In the genomic region with DNA sequence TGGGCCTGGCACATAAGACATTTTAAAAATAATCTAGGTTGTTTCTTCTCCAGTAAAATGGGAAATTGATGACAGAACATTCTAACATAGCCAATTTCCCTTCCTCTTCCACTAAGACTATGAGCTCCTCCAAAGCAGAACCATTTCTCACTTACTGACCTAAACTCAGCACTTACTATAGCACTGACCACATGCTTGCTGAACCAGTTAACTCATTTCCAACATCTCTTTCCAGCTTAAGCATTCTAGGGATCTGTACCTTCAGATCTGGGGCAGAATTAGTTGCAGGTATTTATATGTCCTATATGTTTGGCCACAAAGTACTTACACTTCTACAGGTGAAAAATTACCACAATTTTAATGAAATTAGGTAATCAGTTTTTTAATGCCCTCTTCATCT, we compare ENCODE assay signal across 19 cellular contexts. TPM values are rescaled to one million over a fixed set of nuclear protein-coding genes. Genes with fewer than 3 reads are reported as not detected.
DNase-seq lines count a peak whose midpoint lies in the region; ATAC-seq and TF ChIP-seq lines count a peak whose summit lies in the region.
"Had no signal": no experiment of that assay in that cellular context is flagged by ENCODE, and none has a peak within 500 bp of the region (broad histone marks: within the 10 kb centered on the region; RNA-seq: fewer than 3 reads in every experiment).

No MANE protein-coding gene starts in this region.

- no peaks in the 10 kb centered on the region for H3K36me3 ChIP-seq in GM23338 (ENCODE audit: insufficient read depth)
- no peaks in the 10 kb centered on the region for H3K36me3 ChIP-seq in tibial artery
- H3K36me3 ChIP-seq: BLaER1, Peyer's patch had no signal

- H3K4me3 ChIP-seq in GM23338 (no peak overlapping the region), tibial artery (no peak overlapping the region)
- H3K4me3 ChIP-seq: A549, BLaER1, GM12878, Peyer's patch had no signal

- H3K9me2 ChIP-seq in GM23338 (ENCODE audit: insufficient read depth) = peaks cover 8% of the 10 kb centered on the region

- intact Hi-C loops in tibial artery (cut with DNase I; ENCODE audit: low total_unique reads) = no loop called here

- H4K20me1 ChIP-seq in GM23338 (replicated peaks; ENCODE audit: insufficient read depth) = no peaks in the 10 kb centered on the region
- H4K20me1 ChIP-seq: BLaER1 had no signal

- no peaks in the 10 kb centered on the region for H3K9me3 ChIP-seq in tibial artery
- H3K9me3 ChIP-seq: A549, BLaER1, Peyer's patch had no signal

- H3K36me3 Mint-ChIP-seq in GM23338 (ENCODE audit: low read depth) (no peaks in the 10 kb centered on the region; the same call in 2 of the 3 replicates), WTC11 (no peaks in the 10 kb centered on the region)

- H2AFZ ChIP-seq in GM23338 = no peak overlapping the region

- TF ChIP-seq CTCF in GM23338 (conservative IDR thresholded peaks at IDR 0.05; ENCODE audit: low read depth in 2 of 2) (no peak), WTC11 (IDR thresholded peaks at IDR 0.05) (no peak), tibial artery (IDR thresholded peaks at IDR 0.05) (no peak)

- POLR2A ChIA-PET in WTC11 (lab: Charles Lee) = no interaction called here

- no peaks in the 10 kb centered on the region for H3K27me3 Mint-ChIP-seq in GM23338 (ENCODE audit: insufficient read depth, low read depth, poor library complexity)
- H3K27me3 Mint-ChIP-seq in WTC11 (ENCODE audit: low read depth) = no peaks in the 10 kb centered on the region

- H3K27ac ChIP-seq in GM23338 (ENCODE audit: low read depth) = peak overlapping the region; percentile 11; the same call in 1 of the 2 replicates
- H3K27ac ChIP-seq in tibial artery = peak overlapping the region; percentile 54 to 79
- H3K27ac ChIP-seq: A549, BLaER1, KMS-11, Peyer's patch had no signal

- H3K4me2 ChIP-seq in GM23338 = no peak overlapping the region
- H3K4me2 ChIP-seq: A549, BLaER1, KMS-11 had no signal

- H3K4me1 ChIP-seq in GM23338 (ENCODE audit: insufficient read depth) (peaks cover 44% of the 10 kb centered on the region), tibial artery (peaks cover 0 to 72% (median 35%) of the 10 kb centered on the region in 4 donors)
- H3K4me1 ChIP-seq: A549, BLaER1 had no signal

- H3F3A ChIP-seq in GM23338 (replicated peaks; ENCODE audit: low read depth) = no peaks in the 10 kb centered on the region

- H3K4me1 Mint-ChIP-seq in GM23338 = peaks cover 44% of the 10 kb centered on the region
- H3K4me1 Mint-ChIP-seq in WTC11 = peaks cover 53% of the 10 kb centered on the region

- H3K4me3 Mint-ChIP-seq in GM23338 (no peak overlapping the region), WTC11 (no peak overlapping the region)
- H3K4me3 Mint-ChIP-seq: CD8-positive, alpha-beta T cell had no signal

- H3K79me2 ChIP-seq in GM23338 (replicated peaks; ENCODE audit: insufficient read depth) = peaks cover 5% of the 10 kb centered on the region; the same call in 1 of the 2 replicates

- no peak for ATAC-seq in GM23338
- no peak for ATAC-seq in WTC11
- no peak for ATAC-seq in HG03139 (IDR thresholded peaks at IDR 0.05; ENCODE audit: unreplicated experiment)
- no peak for ATAC-seq in GM19395 (IDR thresholded peaks at IDR 0.05; ENCODE audit: unreplicated experiment)
- ATAC-seq: A549; CD8-positive, alpha-beta T cell; GM12878 had no signal

- CTCF ChIA-PET in WTC11 (lab: Charles Lee) = interaction anchor here (2.6 kb wide), 1 partner anchor 16 kb away, joined by 10 read pairs; no protein-coding TSS in a partner anchor

- no peaks in the 10 kb centered on the region for H3K27me3 ChIP-seq in GM23338 (ENCODE audit: insufficient read depth)
- H3K27me3 ChIP-seq in tibial artery = no peaks in the 10 kb centered on the region
- H3K27me3 ChIP-seq: BLaER1, Peyer's patch had no signal

- DNase-seq in GM23338 (ENCODE audit: low spot score) (no peak), WTC11 (ENCODE audit: low spot score) (no peak), kidney tubule cell (ENCODE audit: low spot score) (peak; percentile 11), tibial artery (no peak), NCI-H2171 treated with DMSO at 0.1 percent for 48 hours (lab: John Stamatoyannopoulos, UW) (no peak)
- DNase-seq: Calu3; CD8-positive, alpha-beta T cell; NCI-H1092; NCI-H1436 treated with DMSO at 0.1 percent for 48 hours; NCI-H2029; NCI-H2171; NK-92 treated with Interleukin-12 subunit alpha and Interleukin-12 subunit beta, amount 100 ng/mL, for 24 hours; Peyer's patch had no signal

- H3K9me3 Mint-ChIP-seq in GM23338 (no peaks in the 10 kb centered on the region), WTC11 (peaks cover 5% of the 10 kb centered on the region)
- H3K9me3 Mint-ChIP-seq: CD8-positive, alpha-beta T cell had no signal

- H3K27ac Mint-ChIP-seq in GM23338 (no peak overlapping the region), WTC11 (peak overlapping the region; percentile 11)
- H3K27ac Mint-ChIP-seq: CD8-positive, alpha-beta T cell had no signal

TF ChIP-seq in GM23338, 12 proteins besides CTCF, POLR2A, EP300 and RAD21 (continues in another document):
- TF ChIP-seq CREB1 (CRISPR knock-in tag; IDR thresholded peaks at IDR 0.05; ENCODE audit: low read depth) (no peak), ZNF114 (CRISPR knock-in tag; IDR thresholded peaks at IDR 0.05) (no peak)

TF ChIP-seq in WTC11, 78 proteins besides CTCF, POLR2A, EP300 and RAD21:
- no peak for TF ChIP-seq RELA (CRISPR knock-in tag; IDR thresholded peaks at IDR 0.05; ENCODE audit: borderline replicate concordance)
- TF ChIP-seq ZNF232 (CRISPR knock-in tag; IDR thresholded peaks at IDR 0.05) = no peak
- TF ChIP-seq, protein P1, sequence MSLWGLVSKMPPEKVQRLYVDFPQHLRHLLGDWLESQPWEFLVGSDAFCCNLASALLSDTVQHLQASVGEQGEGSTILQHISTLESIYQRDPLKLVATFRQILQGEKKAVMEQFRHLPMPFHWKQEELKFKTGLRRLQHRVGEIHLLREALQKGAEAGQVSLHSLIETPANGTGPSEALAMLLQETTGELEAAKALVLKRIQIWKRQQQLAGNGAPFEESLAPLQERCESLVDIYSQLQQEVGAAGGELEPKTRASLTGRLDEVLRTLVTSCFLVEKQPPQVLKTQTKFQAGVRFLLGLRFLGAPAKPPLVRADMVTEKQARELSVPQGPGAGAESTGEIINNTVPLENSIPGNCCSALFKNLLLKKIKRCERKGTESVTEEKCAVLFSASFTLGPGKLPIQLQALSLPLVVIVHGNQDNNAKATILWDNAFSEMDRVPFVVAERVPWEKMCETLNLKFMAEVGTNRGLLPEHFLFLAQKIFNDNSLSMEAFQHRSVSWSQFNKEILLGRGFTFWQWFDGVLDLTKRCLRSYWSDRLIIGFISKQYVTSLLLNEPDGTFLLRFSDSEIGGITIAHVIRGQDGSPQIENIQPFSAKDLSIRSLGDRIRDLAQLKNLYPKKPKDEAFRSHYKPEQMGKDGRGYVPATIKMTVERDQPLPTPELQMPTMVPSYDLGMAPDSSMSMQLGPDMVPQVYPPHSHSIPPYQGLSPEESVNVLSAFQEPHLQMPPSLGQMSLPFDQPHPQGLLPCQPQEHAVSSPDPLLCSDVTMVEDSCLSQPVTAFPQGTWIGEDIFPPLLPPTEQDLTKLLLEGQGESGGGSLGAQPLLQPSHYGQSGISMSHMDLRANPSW (CRISPR knock-in tag; conservative IDR thresholded peaks at IDR 0.05; ENCODE audit: low read depth) = no peak
TF ChIP-seq in WTC11: peak in this region for 0.

RNA-seq across cellular contexts. Expression of a gene that starts 58.9 kb away (rescaled TPM):
- total RNA-seq in GM23338 (2014; rRNA removed; shearing (Covaris generic)) = 11.0 and 11.1 TPM in 2 replicates
- polyA plus RNA-seq in GM23338 (2016; fragmentation: Nextera tagmentation; extraction: Ambion mirVana) = 2.8 and 4.7 TPM in 2 replicates
- total RNA-seq in WTC11 (2021) = 12.3 to 13.9 TPM (median 12.5 TPM) in 3 replicates
